ENCODE assay signal across 15 cellular contexts in genomic region chr15:75702431-75702830, GRCh38. TPM values are rescaled to one million over a fixed set of nuclear protein-coding genes. Genes with fewer than 3 reads are reported as not detected.
DNase-seq lines count a peak whose midpoint lies in the region; ATAC-seq and TF ChIP-seq lines count a peak whose summit lies in the region.
"Had no signal": no experiment of that assay in that cellular context is flagged by ENCODE, and none has a peak within 500 bp of the region (broad histone marks: within the 10 kb centered on the region; RNA-seq: fewer than 3 reads in every experiment).

No MANE protein-coding gene starts in this region.

- no peak for ATAC-seq in Right ventricle myocardium superior (ENCODE audit: poor library complexity)
- ATAC-seq in activated CD8-positive, alpha-beta T cell treated with anti-CD3 and anti-CD28 coated beads for 36 hours = no peak

- no peak overlapping the region for H2AFZ ChIP-seq in osteoblast (ENCODE audit: low read length)

- peaks cover 7% of the 10 kb centered on the region for H4K20me1 ChIP-seq in osteoblast (ENCODE audit: insufficient read depth, low read length)

- H3K27me3 ChIP-seq in left ventricle myocardium inferior (ENCODE audit: low read depth) (peaks cover 2% of the 10 kb centered on the region), osteoblast (ENCODE audit: insufficient read depth, low read length) (no peaks in the 10 kb centered on the region), uterus (no peaks in the 10 kb centered on the region)

- peak overlapping the region; percentile 72 for H3K27ac ChIP-seq in left ventricle myocardium inferior (replicated peaks)
- peak overlapping the region; percentile 17 for H3K27ac ChIP-seq in osteoblast (ENCODE audit: low read depth, low read length)
- peak overlapping the region; percentile 91 to 92 for H3K27ac ChIP-seq in uterus

- H3K4me1 ChIP-seq in left ventricle myocardium inferior (peaks cover 79% of the 10 kb centered on the region), osteoblast (ENCODE audit: insufficient read depth, low read length) (peaks cover 22% of the 10 kb centered on the region), uterus (peaks cover 4 to 34% of the 10 kb centered on the region in 2 donors)

- TF ChIP-seq CTCF in left ventricle myocardium inferior (IDR thresholded peaks at IDR 0.05; ENCODE audit: borderline replicate concordance) (no peak), chondrocyte (IDR thresholded peaks at IDR 0.05) (no peak), osteoblast (IDR thresholded peaks at IDR 0.05; ENCODE audit: extremely low read depth, low read depth, low read length) (no peak), uterus (IDR thresholded peaks at IDR 0.05) (no peak)
- TF ChIP-seq CTCF in activated CD8-positive, alpha-beta T cell treated with anti-CD3 and anti-CD28 coated beads for 36 hours (IDR thresholded peaks at IDR 0.05) = no peak

- TF ChIP-seq POLR2A in uterus (IDR thresholded peaks at IDR 0.05) = no peak

- H3K4me3 ChIP-seq in left ventricle myocardium inferior (no peak overlapping the region), osteoblast (ENCODE audit: insufficient read depth, low read length) (no peak overlapping the region), uterus (no peak overlapping the region)
- H3K4me3 ChIP-seq: skin epidermis had no signal

- H3K9me3 ChIP-seq in left ventricle myocardium inferior (replicated peaks) = no peaks in the 10 kb centered on the region
- no peaks in the 10 kb centered on the region for H3K9me3 ChIP-seq in osteoblast (ENCODE audit: low read depth, low read length)
- no peaks in the 10 kb centered on the region for H3K9me3 ChIP-seq in uterus

- no peak overlapping the region for H3K4me2 ChIP-seq in osteoblast (ENCODE audit: insufficient read depth, low read length)

- POLR2A ChIA-PET in activated CD8-positive, alpha-beta T cell treated with anti-CD3 and anti-CD28 coated beads for 36 hours (lab: Charles Lee) = no interaction called here

- peaks cover 90% of the 10 kb centered on the region for H3K4me1 Mint-ChIP-seq in chondrocyte (ENCODE audit: low read depth)
- H3K4me1 Mint-ChIP-seq in activated CD8-positive, alpha-beta T cell treated with anti-CD3 and anti-CD28 coated beads for 36 hours (ENCODE audit: low read depth) = peaks cover 3% of the 10 kb centered on the region

- peaks cover 24% of the 10 kb centered on the region for H3K79me2 ChIP-seq in osteoblast (ENCODE audit: insufficient read depth, low read length)

- peak overlapping the region; percentile 5 for H3K4me3 Mint-ChIP-seq in chondrocyte (ENCODE audit: unreplicated experiment)
- H3K4me3 Mint-ChIP-seq in activated CD8-positive, alpha-beta T cell treated with anti-CD3 and anti-CD28 coated beads for 36 hours = no peak overlapping the region
- H3K4me3 Mint-ChIP-seq: CD4-positive, alpha-beta memory T cell; memory B cell had no signal

- H3K27ac Mint-ChIP-seq in chondrocyte (ENCODE audit: unreplicated experiment) = peak overlapping the region; percentile 84
- no peak overlapping the region for H3K27ac Mint-ChIP-seq in activated CD8-positive, alpha-beta T cell treated with anti-CD3 and anti-CD28 coated beads for 36 hours
- H3K27ac Mint-ChIP-seq: memory B cell had no signal

- intact Hi-C loops in left ventricle myocardium inferior (cut with micrococcal nuclease) (no loop called here), Right ventricle myocardium superior (cut with DNase I) (no loop called here), uterus (cut with DNase I; ENCODE audit: low total_unique reads) (no loop called here)
- intact Hi-C loops in activated CD8-positive, alpha-beta T cell treated with anti-CD3 and anti-CD28 coated beads for 36 hours (cut with micrococcal nuclease) = no loop called here

- no peaks in the 10 kb centered on the region for H3K27me3 Mint-ChIP-seq in chondrocyte (ENCODE audit: low read depth)
- no peaks in the 10 kb centered on the region for H3K27me3 Mint-ChIP-seq in activated CD8-positive, alpha-beta T cell treated with anti-CD3 and anti-CD28 coated beads for 36 hours
- H3K27me3 Mint-ChIP-seq: CD4-positive, alpha-beta memory T cell had no signal

- DNase-seq in left ventricle myocardium inferior (no peak), Right ventricle myocardium superior (no peak), chondrocyte (ENCODE audit: low spot score) (no peak), osteoblast (ENCODE audit: insufficient read length, low spot score, missing footprints) (peak; percentile 68), uterus (no peak), Ammon's horn (ENCODE audit: low spot score) (no peak), NCI-H526 treated with DMSO at 0.1 percent for 48 hours (lab: John Stamatoyannopoulos, UW) (no peak)
- no peak for DNase-seq in activated CD8-positive, alpha-beta T cell treated with anti-CD3 and anti-CD28 coated beads for 36 hours
- DNase-seq: activated CD4-positive, CD25-positive, alpha-beta regulatory T cell; CD4-positive, alpha-beta memory T cell; NCI-H1436 had no signal

- H3K9me3 Mint-ChIP-seq in chondrocyte (ENCODE audit: low read depth) = no peaks in the 10 kb centered on the region
- no peaks in the 10 kb centered on the region for H3K9me3 Mint-ChIP-seq in activated CD8-positive, alpha-beta T cell treated with anti-CD3 and anti-CD28 coated beads for 36 hours
- H3K9me3 Mint-ChIP-seq: CD4-positive, alpha-beta memory T cell; memory B cell had no signal

- H3K36me3 Mint-ChIP-seq in chondrocyte (ENCODE audit: low read depth) = peaks cover 16% of the 10 kb centered on the region
- no peaks in the 10 kb centered on the region for H3K36me3 Mint-ChIP-seq in activated CD8-positive, alpha-beta T cell treated with anti-CD3 and anti-CD28 coated beads for 36 hours (ENCODE audit: low read depth)
- H3K36me3 Mint-ChIP-seq: CD4-positive, alpha-beta memory T cell; memory B cell had no signal

- H3K36me3 ChIP-seq in left ventricle myocardium inferior = no peaks in the 10 kb centered on the region
- no peaks in the 10 kb centered on the region for H3K36me3 ChIP-seq in osteoblast (ENCODE audit: insufficient read depth, low read length)
- no peaks in the 10 kb centered on the region for H3K36me3 ChIP-seq in uterus

- CTCF ChIA-PET in activated CD8-positive, alpha-beta T cell treated with anti-CD3 and anti-CD28 coated beads for 36 hours (lab: Charles Lee) = no interaction called here

RNA-seq across cellular contexts. Expression of gene CSPG4, which starts 10.2 kb away (rescaled TPM):
- total RNA-seq in left ventricle myocardium inferior = 9.1 TPM
- total RNA-seq in Right ventricle myocardium superior = 5.2 TPM
- total RNA-seq in chondrocyte = 302 to 607 TPM (median 595 TPM) in 3 replicates
- 11.5 and 20.3 TPM in 2 replicates for total RNA-seq in osteoblast
- 10 to 100 TPM; 10.3 to 62.4 (median 46.7) TPM for total RNA-seq in uterus
- not detected for total RNA-seq in activated CD8-positive, alpha-beta T cell treated with anti-CD3 and anti-CD28 coated beads for 36 hours
- total RNA-seq: CD4-positive, alpha-beta memory T cell; endothelial cell of umbilical vein; T-helper 1 cell treated with Interleukin-12 subunit alpha and Interleukin-12 subunit beta and Interleukin-4 antibody, amounts not matched to agents 30 ng/mL and 1 ng/mL, for 36 hours had no signal

RNA-seq across cellular contexts. Expression of gene SNX33, which starts 54.7 kb away (rescaled TPM):
- total RNA-seq in left ventricle myocardium inferior = 11.4 TPM
- 12.4 TPM for total RNA-seq in Right ventricle myocardium superior
- total RNA-seq in chondrocyte = 21.6 to 31.2 TPM (median 30.2 TPM) in 3 replicates
- total RNA-seq in osteoblast = 38.0 and 39.8 TPM in 2 replicates
- total RNA-seq in uterus = 10 to 100 TPM in 3 of 4 donors, 1 to 10 TPM in 1; 8.7 to 43.6 (median 28.2) TPM
- 1 to 10 TPM; 1.7 to 1.8 TPM for total RNA-seq in activated CD8-positive, alpha-beta T cell treated with anti-CD3 and anti-CD28 coated beads for 36 hours

Comparison
In these comparisons a context has a peak if more than half of its experiments do, and no peak if none do; other contexts are left out.
1. H3K27ac ChIP-seq: peak in every context shown above with its lines; median percentile 92 in uterus; 72 in left ventricle myocardium inferior; 17 in osteoblast.